8 cellular contexts compared by ENCODE assay signal in the genomic region with DNA sequence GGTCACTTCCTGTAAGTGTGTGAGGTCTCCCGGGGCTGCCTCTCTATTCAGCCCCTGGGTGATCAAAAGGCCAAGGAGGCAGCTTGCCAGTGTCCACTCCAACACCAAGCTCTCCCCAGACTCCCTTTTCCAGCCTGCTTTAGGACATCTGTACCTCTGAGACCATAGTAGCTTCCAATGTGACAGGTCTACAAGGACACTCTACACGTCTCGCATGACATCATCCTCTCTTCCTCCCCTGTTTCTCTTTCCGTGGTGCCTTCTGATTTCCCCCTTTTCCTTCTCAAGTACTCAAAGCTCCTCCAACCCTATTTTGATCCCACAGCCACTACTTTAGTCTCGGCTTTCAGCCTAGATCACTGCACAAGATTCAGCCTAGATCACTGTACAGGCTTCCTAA. TPM values are rescaled to one million over a fixed set of nuclear protein-coding genes. Genes with fewer than 3 reads are reported as not detected.
DNase-seq lines count a peak whose midpoint lies in the region; ATAC-seq, FAIRE-seq and TF ChIP-seq lines count a peak whose summit lies in the region.

No MANE protein-coding gene starts in this region.

- WGBS in ovary, 3 donors: 48 to 54% (median 50%) methylated on average over 5 of the region's 5 CpGs

- peaks cover 0 to 23% (median 0%) of the 10 kb centered on the region in 3 donors for H3K36me3 Mint-ChIP-seq in CD8-positive, alpha-beta memory T cell
- peaks cover 3% of the 10 kb centered on the region for H3K36me3 Mint-ChIP-seq in endothelial cell (ENCODE audit: low read depth, unreplicated experiment)

- peak overlapping the region; percentile 97; the same call in 1 of the 2 replicates for H2AFZ ChIP-seq in PC-3 (ENCODE audit: low read length)

- peaks cover 32% of the 10 kb centered on the region for H3K4me1 ChIP-seq in CD8-positive, alpha-beta memory T cell (ENCODE audit: insufficient read depth, low read length)
- peaks cover 18% of the 10 kb centered on the region for H3K4me1 ChIP-seq in PC-3 (ENCODE audit: insufficient read depth, low read length)
- peaks cover 1% of the 10 kb centered on the region for H3K4me1 ChIP-seq in ovary (ENCODE audit: insufficient read depth)

- ATAC-seq in PC-3 (no peak), GM21723 (IDR thresholded peaks at IDR 0.05; ENCODE audit: unreplicated experiment) (no peak)

- TF ChIP-seq EP300 in ovary (IDR thresholded peaks at IDR 0.05): no peak

- H3K36me3 ChIP-seq in CD8-positive, alpha-beta memory T cell (ENCODE audit: insufficient read depth, low read length): no peaks in the 10 kb centered on the region
- H3K36me3 ChIP-seq in PC-3 (ENCODE audit: low read depth, low read length): no peaks in the 10 kb centered on the region
- no peaks in the 10 kb centered on the region for H3K36me3 ChIP-seq in ovary

- H3K27me3 ChIP-seq in CD8-positive, alpha-beta memory T cell (ENCODE audit: insufficient read depth, low read length, poor library complexity, severe bottlenecking): no peaks in the 10 kb centered on the region
- no peaks in the 10 kb centered on the region for H3K27me3 ChIP-seq in PC-3 (ENCODE audit: low read length)
- no peaks in the 10 kb centered on the region for H3K27me3 ChIP-seq in ovary

- H3K4me3 Mint-ChIP-seq in CD8-positive, alpha-beta memory T cell: peak overlapping the region; percentile 91 to 99 (median 96)
- H3K4me3 Mint-ChIP-seq in endothelial cell (ENCODE audit: unreplicated experiment): peak overlapping the region; percentile 96

- H3K9me3 ChIP-seq in CD8-positive, alpha-beta memory T cell (ENCODE audit: low read length): no peaks in the 10 kb centered on the region
- H3K9me3 ChIP-seq in PC-3 (ENCODE audit: low read length) (no peaks in the 10 kb centered on the region), ovary (no peaks in the 10 kb centered on the region)

- H3K27me3 Mint-ChIP-seq in CD8-positive, alpha-beta memory T cell: peaks cover 0 to 4% of the 10 kb centered on the region in 2 donors
- H3K27me3 Mint-ChIP-seq in endothelial cell (ENCODE audit: unreplicated experiment): peaks cover 23% of the 10 kb centered on the region

- intact Hi-C loops in PC-3 (cut with micrococcal nuclease) (no loop called here), ovary (cut with DNase I) (loop anchor here in 2 of 4 donors (5.0 to 10.0 kb wide), 4 partner anchors 42 to 97 kb away; partner anchors contain the start of gene MOG (in 1 of the 2))

- H3K4me3 ChIP-seq in CD8-positive, alpha-beta memory T cell (ENCODE audit: low read length): peak overlapping the region; percentile 89
- H3K4me3 ChIP-seq in PC-3 (ENCODE audit: low read length): no peak overlapping the region
- peak overlapping the region; percentile 86 for H3K4me3 ChIP-seq in ovary

- POLR2A ChIA-PET in CD8-positive, alpha-beta memory T cell (lab: Charles Lee): interaction anchor here (0.6 to 1.7 kb wide), 9 partner anchors 9 to 1911 kb away, joined by 3 to 10 read pairs (median 3); partner anchors contain the start of gene PPP1R11
- POLR2A ChIA-PET in PC-3 (lab: Charles Lee; ENCODE audit: unreplicated experiment): no interaction called here

- CTCF ChIA-PET in CD8-positive, alpha-beta memory T cell (lab: Charles Lee): interaction anchor here (1.0 to 8.7 kb wide), 10 partner anchors 9 to 100 kb away, joined by 3 to 126 read pairs (median 8); no protein-coding TSS in a partner anchor
- CTCF ChIA-PET in PC-3 (lab: Charles Lee): interaction anchor here (0.7 to 1.9 kb wide), 2 partner anchors 12 to 91 kb away, joined by 3 to 11 read pairs; no protein-coding TSS in a partner anchor

- no peaks in the 10 kb centered on the region for H3K9me3 Mint-ChIP-seq in CD8-positive, alpha-beta memory T cell
- H3K9me3 Mint-ChIP-seq in endothelial cell (ENCODE audit: unreplicated experiment): no peaks in the 10 kb centered on the region

- no peaks in the 10 kb centered on the region for H4K20me1 ChIP-seq in PC-3 (ENCODE audit: low read length)

- no peaks in the 10 kb centered on the region for H3K9me2 ChIP-seq in PC-3 (replicated peaks; ENCODE audit: low read length)

- H3K4me2 ChIP-seq in PC-3 (ENCODE audit: low read length): no peak overlapping the region

- TF ChIP-seq POLR2A in ovary (IDR thresholded peaks at IDR 0.05): no peak

- no peak for FAIRE-seq in RCC 7860 (lab: Jason Lieb, UNC)

- no peak overlapping the region for H3K9ac ChIP-seq in PC-3 (ENCODE audit: low read length)

- DNase-seq in CD8-positive, alpha-beta memory T cell: no peak
- DNase-seq in PC-3: no peak
- DNase-seq in endothelial cell (ENCODE audit: low spot score): no peak
- no peak for DNase-seq in ovary
- no peak for DNase-seq in NCI-H82 treated with DMSO at 0.1 percent for 48 hours (lab: John Stamatoyannopoulos, UW; ENCODE audit: unreplicated experiment)
- DNase-seq in RCC 7860 (ENCODE audit: low spot score): no peak
- no peak for DNase-seq in SIG-M5 treated with dmso at 0.1 percent for 504 hours (lab: John Stamatoyannopoulos, UW; ENCODE audit: unreplicated experiment)

- TF ChIP-seq CTCF in PC-3 (conservative IDR thresholded peaks at IDR 0.05; ENCODE audit: low read depth, low read length) (no peak), endothelial cell (IDR thresholded peaks at IDR 0.05; ENCODE audit: unreplicated experiment) (no peak), ovary (IDR thresholded peaks at IDR 0.05) (no peak)

- BruUV-seq in PC-3 (replicated peaks; lab: Mats Ljungman, UMichigan): no TSS peak

- H3K27ac ChIP-seq in CD8-positive, alpha-beta memory T cell (ENCODE audit: low read depth, low read length): peak overlapping the region; percentile 51
- H3K27ac ChIP-seq in PC-3 (ENCODE audit: low read length): no peak overlapping the region
- peak overlapping the region in 1 of 2 donors; percentile 6 for H3K27ac ChIP-seq in ovary

- peaks cover 17% of the 10 kb centered on the region for H3K79me2 ChIP-seq in PC-3 (ENCODE audit: low read length)

- no peaks in the 10 kb centered on the region for H3F3A ChIP-seq in PC-3 (ENCODE audit: low read length, unreplicated experiment)

- peak overlapping the region; percentile 29 to 98 (median 88) for H3K27ac Mint-ChIP-seq in CD8-positive, alpha-beta memory T cell
- peak overlapping the region; percentile 48 for H3K27ac Mint-ChIP-seq in endothelial cell (ENCODE audit: unreplicated experiment)

- peaks cover 52 to 82% (median 60%) of the 10 kb centered on the region in 3 donors for H3K4me1 Mint-ChIP-seq in CD8-positive, alpha-beta memory T cell
- H3K4me1 Mint-ChIP-seq in endothelial cell (ENCODE audit: unreplicated experiment): peaks cover 23% of the 10 kb centered on the region

RNA-seq across cellular contexts. Expression of gene HLA-F, which starts 26.4 kb away (rescaled TPM):
- 100 to 1,000 TPM; 222 to 242 TPM for total RNA-seq in CD8-positive, alpha-beta memory T cell
- 500 TPM for polyA plus RNA-seq in CD8-positive, alpha-beta memory T cell
- 9.8 and 16.1 TPM in 2 replicates for total RNA-seq in PC-3 (2014; rRNA removed)
- 5.1 TPM for total RNA-seq in endothelial cell (ENCODE audit: unreplicated experiment)
- total RNA-seq in ovary: 10 to 100 TPM; 16.3 to 43.4 (median 29.6) TPM
- 10 to 100 TPM; 16.8 to 61.6 TPM for polyA plus RNA-seq in ovary

Comparison
In these comparisons a context has a peak if more than half of its experiments do, and no peak if none do; other contexts are left out.
1. RNA of gene HLA-F, which starts 26.4 kb away (total RNA-seq): 222 to 242 TPM in CD8-positive, alpha-beta memory T cell; 16.3 to 43.4 TPM in ovary, 9.8 to 16.1 TPM in PC-3 and 5.1 TPM in endothelial cell (single experiment); every median in the first group is over 4 times any median in the second.